Comparison of ENCODE assay signal across 8 cellular contexts in the genomic region with DNA sequence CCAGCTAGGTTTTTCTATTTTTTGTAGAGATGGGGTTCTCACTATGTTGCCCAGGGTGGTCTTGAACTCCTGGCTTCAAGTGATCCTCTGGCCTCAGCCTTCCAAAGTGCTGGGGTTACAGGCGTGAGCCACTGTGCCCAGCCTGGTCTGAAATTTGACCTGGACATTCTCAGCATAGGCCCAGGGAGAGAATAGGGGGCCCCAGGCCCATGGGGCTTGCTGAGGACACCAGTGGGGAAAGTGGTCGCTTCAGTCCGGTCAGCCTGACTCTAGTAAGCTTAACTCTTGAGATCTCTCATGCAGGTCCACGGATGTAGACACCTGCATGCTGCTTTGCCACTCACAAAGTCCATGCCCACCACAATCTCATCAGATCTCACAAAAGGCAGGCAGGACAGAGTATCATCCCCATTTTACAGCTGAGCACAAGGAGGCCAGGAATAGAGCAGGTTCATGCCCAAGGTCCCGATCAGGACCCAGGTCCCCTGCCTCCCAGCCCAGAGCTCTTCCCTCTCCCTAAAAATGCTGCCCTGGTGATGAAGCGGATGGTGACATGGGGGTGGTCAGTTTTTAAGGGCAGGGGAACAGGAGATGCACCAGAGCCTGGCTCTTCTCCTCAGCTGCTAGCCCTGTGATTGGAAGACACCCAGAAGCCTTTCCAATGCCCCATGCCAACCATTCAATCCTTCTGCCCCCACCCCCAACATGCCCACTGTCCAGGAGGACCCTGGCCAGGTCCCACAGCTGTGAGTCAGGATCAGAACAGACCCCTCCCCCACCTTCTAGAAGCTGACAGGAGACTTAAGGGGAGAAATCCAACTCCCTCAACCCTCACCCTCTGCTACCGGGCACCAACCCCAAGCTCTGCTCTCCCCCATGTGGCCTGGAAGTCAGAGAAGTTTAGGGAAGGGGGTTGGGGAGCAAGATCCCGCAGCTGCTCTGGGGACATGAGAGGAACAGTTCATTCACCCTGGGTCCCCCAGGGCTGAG. TPM values are rescaled to one million over a fixed set of nuclear protein-coding genes. Genes with fewer than 3 reads are reported as not detected.
DNase-seq lines count a peak whose midpoint lies in the region; ATAC-seq, FAIRE-seq and TF ChIP-seq lines count a peak whose summit lies in the region.

No MANE protein-coding gene starts in this region.

- DNase-seq in HFF-Myc (ENCODE audit: extremely low read depth, low read depth) (no peak), bronchial epithelial cell (ENCODE audit: low read depth) (no peak), mesothelial cell of epicardium (ENCODE audit: low spot score in 2 of 2, unreplicated experiment in 2 of 2) (no peak), NCI-H226 (no peak)
- no peak for DNase-seq in central memory CD4-positive, alpha-beta T cell

- peak overlapping the region; percentile 90 for H3K27ac Mint-ChIP-seq in mesothelial cell of epicardium

- H3K4me3 Mint-ChIP-seq in mesothelial cell of epicardium, result peak overlapping the region; percentile 82

- H2AFZ ChIP-seq in ACC112 (ENCODE audit: low read length, unreplicated experiment), result no peak overlapping the region

- H3K36me3 ChIP-seq in ACC112 (ENCODE audit: insufficient read depth, low read length) (peaks cover 4% of the 10 kb centered on the region; the same call in 1 of the 2 replicates), bronchial epithelial cell (ENCODE audit: control insufficient read depth, insufficient read depth, low read length) (no peaks in the 10 kb centered on the region)

- TF ChIP-seq CTCF in HFF-Myc (IDR thresholded peaks at IDR 0.05; ENCODE audit: low read depth, low read length, missing control alignments) (no peak), bronchial epithelial cell (IDR thresholded peaks at IDR 0.05; ENCODE audit: insufficient read depth, low read length, severe bottlenecking) (no peak), mesothelial cell of epicardium (IDR thresholded peaks at IDR 0.05; ENCODE audit: unreplicated experiment) (no peak)

- H3K4me3 ChIP-seq in ACC112 (ENCODE audit: low read depth, low read length) (peak overlapping the region; percentile 99), HFF-Myc (replicated peaks; ENCODE audit: low read depth, low read length) (peak overlapping the region; percentile 96), bronchial epithelial cell (ENCODE audit: low read depth, low read length) (peak overlapping the region; percentile 42)

- H3K27ac ChIP-seq in ACC112 (ENCODE audit: low read depth, low read length), result no peak overlapping the region

- peaks cover 42% of the 10 kb centered on the region for H3K4me1 ChIP-seq in ACC112 (ENCODE audit: control insufficient read depth, insufficient read depth, low read length, unreplicated experiment)

- no peaks in the 10 kb centered on the region for H3K9me3 Mint-ChIP-seq in mesothelial cell of epicardium

- no peaks in the 10 kb centered on the region for H3K36me3 Mint-ChIP-seq in mesothelial cell of epicardium

- H3K4me1 Mint-ChIP-seq in mesothelial cell of epicardium, result peaks cover 46% of the 10 kb centered on the region

- no peak for FAIRE-seq in bronchial epithelial cell (lab: Jason Lieb, UNC)

- ATAC-seq in HG03175 (IDR thresholded peaks at IDR 0.05; ENCODE audit: unreplicated experiment) (no peak), HG03045 (IDR thresholded peaks at IDR 0.05; ENCODE audit: unreplicated experiment) (no peak)

- H3K27me3 ChIP-seq in ACC112 (ENCODE audit: insufficient read depth, low read length), result no peaks in the 10 kb centered on the region
- no peaks in the 10 kb centered on the region for H3K27me3 ChIP-seq in bronchial epithelial cell (ENCODE audit: control insufficient read depth, insufficient read depth, low read length)

- peaks cover 57% of the 10 kb centered on the region for H3K79me2 ChIP-seq in ACC112 (ENCODE audit: control insufficient read depth, insufficient read depth, low read length, unreplicated experiment)

- H3K27me3 Mint-ChIP-seq in mesothelial cell of epicardium (ENCODE audit: low read depth), result no peaks in the 10 kb centered on the region

RNA-seq across cellular contexts. Expression of a gene that starts 1.8 kb away (rescaled TPM):
- total RNA-seq in bronchial epithelial cell (2.6 and 6.7 TPM in 2 replicates), mesothelial cell of epicardium (46.1 to 50.6 TPM (median 46.2 TPM) in 3 replicates)

RNA-seq across cellular contexts. Expression of a gene that starts 9.0 kb away (rescaled TPM):
- 20.5 and 20.9 TPM in 2 replicates for total RNA-seq in bronchial epithelial cell
- total RNA-seq in mesothelial cell of epicardium, result 32.3 to 37.2 TPM (median 36.5 TPM) in 3 replicates

RNA-seq across cellular contexts. Expression of a gene that starts 13.7 kb away (rescaled TPM):
- total RNA-seq in bronchial epithelial cell (83.2 and 90.6 TPM in 2 replicates), mesothelial cell of epicardium (69.8 to 82.2 TPM (median 80.7 TPM) in 3 replicates)

RNA-seq across cellular contexts. Expression of a gene that starts 43.0 kb away (rescaled TPM):
- total RNA-seq in bronchial epithelial cell (under 0.01 and 0.13 TPM in 2 replicates), mesothelial cell of epicardium (0.16 to 0.45 TPM (median 0.29 TPM) in 3 replicates)

RNA-seq across cellular contexts. Expression of a gene that starts 56.7 kb away (rescaled TPM):
- total RNA-seq in bronchial epithelial cell (5.6 and 8.4 TPM in 2 replicates), mesothelial cell of epicardium (20.7 to 21.5 TPM (median 20.9 TPM) in 3 replicates)

Comparison
In these comparisons a context has a peak if more than half of its experiments do, and no peak if none do; other contexts are left out.
1. H3K4me3 ChIP-seq: peak in every context shown above with its lines; median percentile 99 in ACC112; 96 in HFF-Myc; 42 in bronchial epithelial cell.